In the genomic region with DNA sequence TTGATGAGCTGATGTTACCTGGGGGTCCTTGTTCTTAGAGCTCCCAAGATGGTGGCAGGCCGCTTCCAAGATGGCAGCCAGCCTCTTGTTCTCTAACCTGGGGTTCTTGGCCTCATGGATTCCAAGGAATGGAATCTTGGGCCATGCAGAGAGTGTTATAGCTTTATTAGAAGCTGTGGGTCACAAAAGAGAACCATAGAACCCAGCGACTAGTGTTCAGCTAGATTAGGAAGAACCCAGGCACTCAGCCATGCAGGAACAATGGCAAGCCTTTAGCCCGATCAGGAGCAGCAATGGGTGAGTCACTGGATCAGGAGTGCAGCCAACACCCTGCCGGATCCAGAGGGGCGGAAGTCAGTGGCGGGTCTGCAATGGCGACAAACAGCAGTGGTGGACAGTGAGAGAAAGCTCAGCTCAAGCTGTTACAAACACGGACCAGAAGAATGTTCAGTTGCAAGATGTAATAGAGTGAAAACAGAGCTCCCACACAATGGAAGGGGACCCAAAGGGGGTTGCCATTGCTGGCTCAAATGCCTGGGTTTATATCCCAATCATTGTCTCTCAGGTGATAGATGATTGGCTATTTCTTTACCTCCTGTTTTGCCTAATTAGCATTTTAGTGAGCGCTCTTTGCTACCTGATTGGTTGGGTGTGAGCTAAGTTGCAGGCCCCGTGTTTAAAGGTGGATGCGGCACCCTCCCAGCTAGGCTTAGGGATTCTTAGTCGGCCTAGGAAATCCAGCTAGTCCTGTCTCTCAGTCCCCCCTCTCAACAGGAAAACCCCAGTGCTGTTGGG, we compare ENCODE assay signal across 1 cellular context.
TF ChIP-seq lines count a peak whose summit lies in the region.

No MANE protein-coding gene starts in this region.

TF ChIP-seq in K562, 482 proteins besides CTCF, POLR2A, EP300 and RAD21 (continued from another document):
- TF ChIP-seq, protein P1, sequence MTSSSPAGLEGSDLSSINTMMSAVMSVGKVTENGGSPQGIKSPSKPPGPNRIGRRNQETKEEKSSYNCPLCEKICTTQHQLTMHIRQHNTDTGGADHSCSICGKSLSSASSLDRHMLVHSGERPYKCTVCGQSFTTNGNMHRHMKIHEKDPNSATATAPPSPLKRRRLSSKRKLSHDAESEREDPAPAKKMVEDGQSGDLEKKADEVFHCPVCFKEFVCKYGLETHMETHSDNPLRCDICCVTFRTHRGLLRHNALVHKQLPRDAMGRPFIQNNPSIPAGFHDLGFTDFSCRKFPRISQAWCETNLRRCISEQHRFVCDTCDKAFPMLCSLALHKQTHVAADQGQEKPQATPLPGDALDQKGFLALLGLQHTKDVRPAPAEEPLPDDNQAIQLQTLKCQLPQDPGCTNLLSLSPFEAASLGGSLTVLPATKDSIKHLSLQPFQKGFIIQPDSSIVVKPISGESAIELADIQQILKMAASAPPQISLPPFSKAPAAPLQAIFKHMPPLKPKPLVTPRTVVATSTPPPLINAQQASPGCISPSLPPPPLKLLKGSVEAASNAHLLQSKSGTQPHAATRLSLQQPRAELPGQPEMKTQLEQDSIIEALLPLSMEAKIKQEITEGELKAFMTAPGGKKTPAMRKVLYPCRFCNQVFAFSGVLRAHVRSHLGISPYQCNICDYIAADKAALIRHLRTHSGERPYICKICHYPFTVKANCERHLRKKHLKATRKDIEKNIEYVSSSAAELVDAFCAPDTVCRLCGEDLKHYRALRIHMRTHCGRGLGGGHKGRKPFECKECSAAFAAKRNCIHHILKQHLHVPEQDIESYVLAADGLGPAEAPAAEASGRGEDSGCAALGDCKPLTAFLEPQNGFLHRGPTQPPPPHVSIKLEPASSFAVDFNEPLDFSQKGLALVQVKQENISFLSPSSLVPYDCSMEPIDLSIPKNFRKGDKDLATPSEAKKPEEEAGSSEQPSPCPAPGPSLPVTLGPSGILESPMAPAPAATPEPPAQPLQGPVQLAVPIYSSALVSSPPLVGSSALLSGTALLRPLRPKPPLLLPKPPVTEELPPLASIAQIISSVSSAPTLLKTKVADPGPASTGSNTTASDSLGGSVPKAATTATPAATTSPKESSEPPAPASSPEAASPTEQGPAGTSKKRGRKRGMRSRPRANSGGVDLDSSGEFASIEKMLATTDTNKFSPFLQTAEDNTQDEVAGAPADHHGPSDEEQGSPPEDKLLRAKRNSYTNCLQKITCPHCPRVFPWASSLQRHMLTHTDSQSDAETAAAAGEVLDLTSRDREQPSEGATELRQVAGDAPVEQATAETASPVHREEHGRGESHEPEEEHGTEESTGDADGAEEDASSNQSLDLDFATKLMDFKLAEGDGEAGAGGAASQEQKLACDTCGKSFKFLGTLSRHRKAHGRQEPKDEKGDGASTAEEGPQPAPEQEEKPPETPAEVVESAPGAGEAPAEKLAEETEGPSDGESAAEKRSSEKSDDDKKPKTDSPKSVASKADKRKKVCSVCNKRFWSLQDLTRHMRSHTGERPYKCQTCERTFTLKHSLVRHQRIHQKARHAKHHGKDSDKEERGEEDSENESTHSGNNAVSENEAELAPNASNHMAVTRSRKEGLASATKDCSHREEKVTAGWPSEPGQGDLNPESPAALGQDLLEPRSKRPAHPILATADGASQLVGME (CRISPR knock-in tag; IDR thresholded peaks at IDR 0.05): 0 out of 2 replicates have a peak, but pooled peaks have one; percentile 38
- peak; percentile 26; the same call in 1 of the 2 replicates for TF ChIP-seq GTF2E2 (tag; IDR thresholded peaks at IDR 0.05)
- peak; percentile 94 for TF ChIP-seq ZNF589 (CRISPR knock-in tag; IDR thresholded peaks at IDR 0.05; ENCODE audit: low read depth)
- 0 out of 2 replicates have a peak, but pooled peaks have one; percentile 19 for TF ChIP-seq HCFC1 (IDR thresholded peaks at IDR 0.05; ENCODE audit: low read depth, low read length)
- TF ChIP-seq DMBX1 (CRISPR knock-in tag; IDR thresholded peaks at IDR 0.05; ENCODE audit: borderline replicate concordance): peak; percentile 92
- peak; percentile 58 for TF ChIP-seq GABPA (tag; conservative IDR thresholded peaks at IDR 0.05; ENCODE audit: low read depth)
- TF ChIP-seq, protein P2, sequence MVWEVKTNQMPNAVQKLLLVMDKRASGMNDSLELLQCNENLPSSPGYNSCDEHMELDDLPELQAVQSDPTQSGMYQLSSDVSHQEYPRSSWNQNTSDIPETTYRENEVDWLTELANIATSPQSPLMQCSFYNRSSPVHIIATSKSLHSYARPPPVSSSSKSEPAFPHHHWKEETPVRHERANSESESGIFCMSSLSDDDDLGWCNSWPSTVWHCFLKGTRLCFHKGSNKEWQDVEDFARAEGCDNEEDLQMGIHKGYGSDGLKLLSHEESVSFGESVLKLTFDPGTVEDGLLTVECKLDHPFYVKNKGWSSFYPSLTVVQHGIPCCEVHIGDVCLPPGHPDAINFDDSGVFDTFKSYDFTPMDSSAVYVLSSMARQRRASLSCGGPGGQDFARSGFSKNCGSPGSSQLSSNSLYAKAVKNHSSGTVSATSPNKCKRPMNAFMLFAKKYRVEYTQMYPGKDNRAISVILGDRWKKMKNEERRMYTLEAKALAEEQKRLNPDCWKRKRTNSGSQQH (CRISPR knock-in tag; IDR thresholded peaks at IDR 0.05): peak; percentile 78; the same call in 1 of the 2 replicates
- peak; percentile 29; the same call in 1 of the 2 replicates for TF ChIP-seq ATF7 (IDR thresholded peaks at IDR 0.05)
- TF ChIP-seq ZNF41 (CRISPR knock-in tag; conservative IDR thresholded peaks at IDR 0.05): peak; percentile 82
- TF ChIP-seq KLF6 (CRISPR knock-in tag; IDR thresholded peaks at IDR 0.05; ENCODE audit: borderline replicate concordance): peak; percentile 43; the same call in 1 of the 2 replicates
- peak; percentile 16 to 76 (median 39) for TF ChIP-seq YY1 (IDR thresholded peaks at IDR 0.05; ENCODE audit: borderline replicate concordance in 1 of 3, control insufficient read depth in 1 of 3, extremely low read depth in 1 of 3, insufficient read depth in 3 of 3, insufficient read length in 1 of 3, insufficient replicate concordance in 2 of 3, low read depth in 1 of 3, low read length in 2 of 3)
